Comparison of ENCODE assay signal across 17 cellular contexts in the genomic region with DNA sequence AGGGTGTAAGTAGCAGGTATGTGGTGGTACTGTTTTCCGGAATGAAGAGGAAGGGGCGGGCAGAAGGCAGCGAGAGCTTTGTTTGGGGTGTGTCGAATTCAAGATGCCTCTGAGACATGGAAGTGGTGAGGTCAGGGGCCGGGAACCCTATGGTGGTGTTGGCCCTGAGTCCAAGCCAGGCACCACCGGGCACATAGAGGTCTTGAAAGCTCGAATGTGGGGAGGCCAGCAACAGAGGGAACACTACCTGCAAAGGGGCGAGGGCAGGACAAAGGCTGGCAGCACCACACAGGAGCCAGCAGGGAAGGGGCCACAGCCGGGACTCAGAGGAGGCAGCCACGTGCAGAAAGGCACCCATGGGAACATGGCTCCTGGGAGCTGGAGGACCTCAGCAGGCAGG. TPM values are rescaled to one million over a fixed set of nuclear protein-coding genes. Genes with fewer than 3 reads are reported as not detected.
DNase-seq lines count a peak whose midpoint lies in the region; ATAC-seq lines count a peak whose summit lies in the region.
"Had no signal": no experiment of that assay in that cellular context is flagged by ENCODE, and none has a peak within 500 bp of the region (broad histone marks: within the 10 kb centered on the region; RNA-seq: fewer than 3 reads in every experiment).

No MANE protein-coding gene starts in this region.

- no peak overlapping the region for H2AFZ ChIP-seq in trophoblast cell (ENCODE audit: insufficient read depth, low read length, poor library complexity)

- peaks cover 26% of the 10 kb centered on the region for H3K36me3 Mint-ChIP-seq in dendritic cell treated with granulocyte-macrophage colony-stimulating factor and Interleukin-4, amounts not matched to agents 40 ng/mL and 50 ng/mL, for 4 days (ENCODE audit: low read depth)

- peak overlapping the region in 9 of 11 experiments; percentile 8 to 84 (median 79); a peak in 14 of 22 replicates for H3K9ac ChIP-seq in BLaER1 treated with 17β-estradiol and CSF1 and Interleukin-3, amounts not matched to agents 10 nM and 100 nM
- no peak overlapping the region for H3K9ac ChIP-seq in trophoblast cell (ENCODE audit: low read length)

- peak overlapping the region in 10 of 11 experiments; percentile 84 to 95 (median 89); a peak in 19 of 22 replicates for H3K27ac ChIP-seq in BLaER1 treated with 17β-estradiol and CSF1 and Interleukin-3, amounts not matched to agents 10 nM and 100 nM
- H3K27ac ChIP-seq in right cardiac atrium (ENCODE audit: low read length), result peak overlapping the region; percentile 49
- H3K27ac ChIP-seq in trophoblast cell (ENCODE audit: low read depth, low read length), result no peak overlapping the region
- H3K27ac ChIP-seq: C4-2B had no signal

- peaks cover 70% of the 10 kb centered on the region for H3K4me1 Mint-ChIP-seq in dendritic cell treated with granulocyte-macrophage colony-stimulating factor and Interleukin-4, amounts not matched to agents 40 ng/mL and 50 ng/mL, for 4 days (ENCODE audit: low read depth)

- no peak overlapping the region for H4K8ac ChIP-seq in trophoblast cell (ENCODE audit: low read depth, low read length)

- H4K91ac ChIP-seq in trophoblast cell (ENCODE audit: low read depth, low read length), result peak overlapping the region; percentile 57

- no peak overlapping the region for H3K23ac ChIP-seq in trophoblast cell (ENCODE audit: low read length)

- H2BK12ac ChIP-seq in trophoblast cell (ENCODE audit: low read length), result peak overlapping the region; percentile 70

- H3K9me3 Mint-ChIP-seq in dendritic cell treated with granulocyte-macrophage colony-stimulating factor and Interleukin-4, amounts not matched to agents 40 ng/mL and 50 ng/mL, for 4 days, result peaks cover 23% of the 10 kb centered on the region

- no peaks in the 10 kb centered on the region for H4K20me1 ChIP-seq in BLaER1 treated with 17β-estradiol and CSF1 and Interleukin-3, amounts not matched to agents 10 nM and 100 nM

- no peak overlapping the region for H3K4ac ChIP-seq in trophoblast cell (ENCODE audit: low read depth, low read length)

- H3K4me2 ChIP-seq in BLaER1 treated with 17β-estradiol and CSF1 and Interleukin-3, amounts not matched to agents 10 nM and 100 nM, result peak overlapping the region; percentile 79 to 94 (median 89)
- H3K4me2 ChIP-seq in trophoblast cell (ENCODE audit: low read length), result no peak overlapping the region

- no peak overlapping the region for H3K4me3 Mint-ChIP-seq in dendritic cell treated with granulocyte-macrophage colony-stimulating factor and Interleukin-4, amounts not matched to agents 40 ng/mL and 50 ng/mL, for 4 days

- H3K14ac ChIP-seq in trophoblast cell (ENCODE audit: low read length), result peak overlapping the region; percentile 1

- no peak for ATAC-seq in right cardiac atrium
- no peak for ATAC-seq in HG03196 (IDR thresholded peaks at IDR 0.05; ENCODE audit: unreplicated experiment)

- peaks cover 0 to 12% (median 6%) of the 10 kb centered on the region in 11 experiments; a peak in 9 of 22 replicates for H3K36me3 ChIP-seq in BLaER1 treated with 17β-estradiol and CSF1 and Interleukin-3, amounts not matched to agents 10 nM and 100 nM
- no peaks in the 10 kb centered on the region for H3K36me3 ChIP-seq in trophoblast cell (ENCODE audit: control insufficient read depth in 1 of 2, insufficient read depth in 2 of 2, low read length in 2 of 2)
- H3K36me3 ChIP-seq: HAP-1 had no signal

- no peak overlapping the region for H3K18ac ChIP-seq in trophoblast cell (ENCODE audit: low read length)

- H2BK5ac ChIP-seq in trophoblast cell (ENCODE audit: low read depth, low read length, poor library complexity), result no peak overlapping the region

- no peaks in the 10 kb centered on the region for H3K27me3 ChIP-seq in BLaER1 treated with 17β-estradiol and CSF1 and Interleukin-3, amounts not matched to agents 10 nM and 100 nM
- H3K27me3 ChIP-seq in right cardiac atrium (ENCODE audit: control insufficient read depth, insufficient read depth) (no peaks in the 10 kb centered on the region), trophoblast cell (ENCODE audit: insufficient read depth, low read length) (no peaks in the 10 kb centered on the region)

- H2BK120ac ChIP-seq in trophoblast cell (ENCODE audit: insufficient read depth, low read length, poor library complexity), result no peak overlapping the region

- H3K4me1 ChIP-seq in BLaER1 treated with 17β-estradiol and CSF1 and Interleukin-3, amounts not matched to agents 10 nM and 100 nM, result peaks cover 54 to 83% (median 79%) of the 10 kb centered on the region in 10 experiments
- peaks cover 4% of the 10 kb centered on the region for H3K4me1 ChIP-seq in right cardiac atrium (ENCODE audit: control insufficient read depth, insufficient read depth, low read length)
- peaks cover 23 to 28% of the 10 kb centered on the region in 2 experiments for H3K4me1 ChIP-seq in trophoblast cell (ENCODE audit: control insufficient read depth in 1 of 2, insufficient read depth in 2 of 2, low read length in 2 of 2)
- H3K4me1 ChIP-seq: HAP-1 had no signal

- H3K27ac Mint-ChIP-seq in dendritic cell treated with granulocyte-macrophage colony-stimulating factor and Interleukin-4, amounts not matched to agents 40 ng/mL and 50 ng/mL, for 4 days, result peak overlapping the region; percentile 83

- DNase-seq in right cardiac atrium (peak; percentile 13 to 47 (median 37)), trophoblast cell (no peak), NCI-H748 (lab: John Stamatoyannopoulos, UW; ENCODE audit: unreplicated experiment) (no peak), COLO829 (ENCODE audit: low spot score) (no peak), NOMO-1 (lab: John Stamatoyannopoulos, UW; ENCODE audit: unreplicated experiment in 2 of 2) (no peak)
- DNase-seq: COR-L47, DMS53, KG1, NCI-H2081, NCI-H510A, NCI-H82, SHP77 had no signal

- peaks cover 2% of the 10 kb centered on the region for H3K27me3 Mint-ChIP-seq in dendritic cell treated with granulocyte-macrophage colony-stimulating factor and Interleukin-4, amounts not matched to agents 40 ng/mL and 50 ng/mL, for 4 days

- no peak overlapping the region for H3K4me3 ChIP-seq in BLaER1 treated with 17β-estradiol and CSF1 and Interleukin-3, amounts not matched to agents 10 nM and 100 nM
- no peak overlapping the region for H3K4me3 ChIP-seq in right cardiac atrium (ENCODE audit: low read length)
- no peak overlapping the region for H3K4me3 ChIP-seq in trophoblast cell (ENCODE audit: low read depth, low read length)
- H3K4me3 ChIP-seq: HAP-1 had no signal

- intact Hi-C loops in dendritic cell treated with granulocyte-macrophage colony-stimulating factor and Interleukin-4, amounts not matched to agents 40 ng/mL and 50 ng/mL, for 4 days (cut with micrococcal nuclease), result no loop called here
- intact Hi-C loops in right cardiac atrium (cut with DNase I), result loop anchor here in 1 of 4 donors (5.0 kb wide), 1 partner anchor 60 kb away; a partner anchor contains a TSS

- no peak overlapping the region for H4K12ac ChIP-seq in trophoblast cell (ENCODE audit: low read depth, low read length)

- peaks cover 20 to 33% (median 25%) of the 10 kb centered on the region in 11 experiments for H3K9me3 ChIP-seq in BLaER1 treated with 17β-estradiol and CSF1 and Interleukin-3, amounts not matched to agents 10 nM and 100 nM (replicated peaks in 1 of 11)
- H3K9me3 ChIP-seq in right cardiac atrium (ENCODE audit: control insufficient read depth, low read length) (no peaks in the 10 kb centered on the region), trophoblast cell (ENCODE audit: insufficient read depth, low read depth, low read length) (peaks cover 15% of the 10 kb centered on the region)

- 82% methylated on average over 10 of the region's 10 CpGs for WGBS in right cardiac atrium
- no CpG with 5 or more reads among the region's 10 CpGs for WGBS in trophoblast cell (ENCODE audit: extremely low coverage, insufficient coverage, insufficient read length)

- H3K79me1 ChIP-seq in trophoblast cell (ENCODE audit: low read length), result peaks cover 34% of the 10 kb centered on the region

- peak overlapping the region; percentile 51 for H2AK5ac ChIP-seq in trophoblast cell (ENCODE audit: low read length)

- H3K79me2 ChIP-seq in trophoblast cell (ENCODE audit: control insufficient read depth, insufficient read depth, low read length, poor library complexity), result peaks cover 10% of the 10 kb centered on the region

RNA-seq across cellular contexts. Expression of a gene that starts 57.8 kb away (rescaled TPM):
- total RNA-seq in right cardiac atrium, result 10 to 100 TPM; 16.1 to 26.3 (median 21.4) TPM
- 27.6 TPM for polyA plus RNA-seq in right cardiac atrium
- 604 and 638 TPM in 2 replicates for polyA plus RNA-seq in trophoblast cell (2013)

Comparison
In these comparisons a context has a peak if more than half of its experiments do, and no peak if none do; other contexts are left out.
1. DNase-seq: peak in right cardiac atrium (3 of 3); none in trophoblast cell (0 of 2), NCI-H748 (single experiment), COLO829 (single experiment) and NOMO-1 (0 of 2).